In genomic region chr1:22754106-22754768, GRCh38 we compare ENCODE assay signal across 14 cellular contexts. TPM values are rescaled to one million over a fixed set of nuclear protein-coding genes. Genes with fewer than 3 reads are reported as not detected.
DNase-seq lines count a peak whose midpoint lies in the region; ATAC-seq and TF ChIP-seq lines count a peak whose summit lies in the region.
"Had no signal": no experiment of that assay in that cellular context is flagged by ENCODE, and none has a peak within 500 bp of the region (broad histone marks: within the 10 kb centered on the region; RNA-seq: fewer than 3 reads in every experiment).

No MANE protein-coding gene starts in this region.

- no peaks in the 10 kb centered on the region for H3K36me3 Mint-ChIP-seq in endothelial cell (ENCODE audit: low read depth, unreplicated experiment)
- H3K36me3 Mint-ChIP-seq in stimulated activated naive B cell treated with anti-CD40 and anti-IgM and Interleukin-4, amounts not matched to agents 10 μg/mL and 1 μg/mL and 100 μg/mL, for 72 hours: no peaks in the 10 kb centered on the region
- H3K36me3 Mint-ChIP-seq: WTC11 had no signal

- no peak overlapping the region for H3K4me3 Mint-ChIP-seq in stimulated activated naive CD8-positive, alpha-beta T cell treated with anti-CD3 and anti-CD28 coated beads, Interleukin-15, amount 100 ng/mL, for 72 hours
- H3K4me3 Mint-ChIP-seq in endothelial cell (ENCODE audit: unreplicated experiment): no peak overlapping the region
- no peak overlapping the region for H3K4me3 Mint-ChIP-seq in stimulated activated naive B cell treated with anti-CD40 and anti-IgM and Interleukin-4, amounts not matched to agents 10 μg/mL and 1 μg/mL and 100 μg/mL, for 72 hours
- H3K4me3 Mint-ChIP-seq: WTC11 had no signal

- no peak for TF ChIP-seq CTCF in endothelial cell (IDR thresholded peaks at IDR 0.05; ENCODE audit: unreplicated experiment)

- H3K27ac Mint-ChIP-seq in stimulated activated naive CD8-positive, alpha-beta T cell treated with anti-CD3 and anti-CD28 coated beads, Interleukin-15, amount 100 ng/mL, for 72 hours: peak overlapping the region in 1 of 2 donors; percentile 69
- H3K27ac Mint-ChIP-seq in endothelial cell (ENCODE audit: unreplicated experiment): peak overlapping the region; percentile 36
- no peak overlapping the region for H3K27ac Mint-ChIP-seq in stimulated activated naive B cell treated with anti-CD40 and anti-IgM and Interleukin-4, amounts not matched to agents 10 μg/mL and 1 μg/mL and 100 μg/mL, for 72 hours
- H3K27ac Mint-ChIP-seq: WTC11 had no signal

- H3K9me3 Mint-ChIP-seq in stimulated activated naive CD8-positive, alpha-beta T cell treated with anti-CD3 and anti-CD28 coated beads, Interleukin-15, amount 100 ng/mL, for 72 hours: no peaks in the 10 kb centered on the region
- H3K9me3 Mint-ChIP-seq in endothelial cell (ENCODE audit: unreplicated experiment): no peaks in the 10 kb centered on the region
- H3K9me3 Mint-ChIP-seq in stimulated activated naive B cell treated with anti-CD40 and anti-IgM and Interleukin-4, amounts not matched to agents 10 μg/mL and 1 μg/mL and 100 μg/mL, for 72 hours: no peaks in the 10 kb centered on the region
- H3K9me3 Mint-ChIP-seq: WTC11 had no signal

- no peak for DNase-seq in stimulated activated naive CD8-positive, alpha-beta T cell treated with anti-CD3 and anti-CD28 coated beads, Interleukin-15, amount 100 ng/mL, for 72 hours
- DNase-seq in stimulated activated naive CD8-positive, alpha-beta T cell treated with anti-CD3 and anti-CD28 coated beads, Interleukin-15, Interleukin-2, amounts not matched to agents 100 U/mL and 50 U/mL, for 24 hours: no peak
- no peak for DNase-seq in endothelial cell (ENCODE audit: low spot score)
- DNase-seq in medulla oblongata (ENCODE audit: extremely low spot score): no peak
- no peak for DNase-seq in NCI-H128 (lab: John Stamatoyannopoulos, UW; ENCODE audit: unreplicated experiment)
- no peak for DNase-seq in stimulated activated naive B cell treated with anti-CD40 and anti-IgM and Interleukin-4, amounts not matched to agents 10 μg/mL and 1 μg/mL and 100 μg/mL, for 72 hours
- no peak for DNase-seq in activated CD4-positive, alpha-beta T cell treated with anti-CD3 and anti-CD28 coated beads, Interleukin-2, amount 50 U/mL, for 48 hours
- DNase-seq: ACHN, DMS 273 treated with DMSO at 0.1 percent for 48 hours, hippocampal formation, NCI-H524 had no signal

- H3K4me1 Mint-ChIP-seq in stimulated activated naive CD8-positive, alpha-beta T cell treated with anti-CD3 and anti-CD28 coated beads, Interleukin-15, amount 100 ng/mL, for 72 hours: peaks cover 17% of the 10 kb centered on the region
- H3K4me1 Mint-ChIP-seq in endothelial cell (ENCODE audit: unreplicated experiment): peaks cover 5% of the 10 kb centered on the region
- peaks cover 6 to 8% of the 10 kb centered on the region in 2 donors for H3K4me1 Mint-ChIP-seq in stimulated activated naive B cell treated with anti-CD40 and anti-IgM and Interleukin-4, amounts not matched to agents 10 μg/mL and 1 μg/mL and 100 μg/mL, for 72 hours

- peaks cover 11% of the 10 kb centered on the region for H3K27me3 Mint-ChIP-seq in stimulated activated naive CD8-positive, alpha-beta T cell treated with anti-CD3 and anti-CD28 coated beads, Interleukin-15, amount 100 ng/mL, for 72 hours
- H3K27me3 Mint-ChIP-seq in endothelial cell (ENCODE audit: unreplicated experiment): no peaks in the 10 kb centered on the region
- H3K27me3 Mint-ChIP-seq in stimulated activated naive B cell treated with anti-CD40 and anti-IgM and Interleukin-4, amounts not matched to agents 10 μg/mL and 1 μg/mL and 100 μg/mL, for 72 hours: peaks cover 17 to 24% of the 10 kb centered on the region in 2 donors

- peak; percentile 38 for ATAC-seq in stimulated activated naive CD8-positive, alpha-beta T cell treated with anti-CD3 and anti-CD28 coated beads, Interleukin-15, amount 100 ng/mL, for 72 hours
- ATAC-seq in stimulated activated naive CD8-positive, alpha-beta T cell treated with anti-CD3 and anti-CD28 coated beads, Interleukin-15, Interleukin-2, amounts not matched to agents 100 U/mL and 50 U/mL, for 24 hours: no peak
- ATAC-seq in HG03159 (IDR thresholded peaks at IDR 0.05; ENCODE audit: unreplicated experiment): peak; percentile 54
- no peak for ATAC-seq in stimulated activated naive B cell treated with anti-CD40 and anti-IgM and Interleukin-4, amounts not matched to agents 10 μg/mL and 1 μg/mL and 100 μg/mL, for 72 hours (replicated peaks)
- ATAC-seq: HCT116, WTC11 had no signal

RNA-seq across cellular contexts. Expression of gene EPHB2, which starts 43.6 kb away (rescaled TPM):
- 10.7 TPM for total RNA-seq in endothelial cell (ENCODE audit: unreplicated experiment)

Comparison
In these comparisons a context has a peak if more than half of its experiments do, and no peak if none do; other contexts are left out.
1. ATAC-seq: peak in stimulated activated naive CD8-positive, alpha-beta T cell treated with anti-CD3 and anti-CD28 coated beads, Interleukin-15, amount 100 ng/mL, for 72 hours (single experiment) and HG03159 (single experiment); none in stimulated activated naive CD8-positive, alpha-beta T cell treated with anti-CD3 and anti-CD28 coated beads, Interleukin-15, Interleukin-2, amounts not matched to agents 100 U/mL and 50 U/mL, for 24 hours (single experiment) and stimulated activated naive B cell treated with anti-CD40 and anti-IgM and Interleukin-4, amounts not matched to agents 10 μg/mL and 1 μg/mL and 100 μg/mL, for 72 hours (0 of 2).